In genomic region chr19:6061420-6062130, GRCh38 we compare ENCODE assay signal across 1 cellular context.
TF ChIP-seq lines count a peak whose summit lies in the region.

No MANE protein-coding gene starts in this region.

TF ChIP-seq in HCT116, 20 proteins besides CTCF, POLR2A, EP300 and RAD21 (continued from another document):
- TF ChIP-seq EZH2phosphoT487 (IDR thresholded peaks at IDR 0.05; ENCODE audit: borderline replicate concordance) (no peak), ATF3 (IDR thresholded peaks at IDR 0.05) (no peak), MAX (IDR thresholded peaks at IDR 0.05) (no peak), EZH2 (IDR thresholded peaks at IDR 0.05) (no peak), SP1 (IDR thresholded peaks at IDR 0.05; ENCODE audit: low read depth) (no peak), ZBTB33 (IDR thresholded peaks at IDR 0.05; ENCODE audit: extremely low read depth, insufficient replicate concordance, low read length) (no peak), SIN3A (IDR thresholded peaks at IDR 0.05; ENCODE audit: low read depth) (no peak)
TF ChIP-seq in HCT116: peak in this region for 0.
